Comparison of ENCODE assay signal across 30 cellular contexts in the genomic region with DNA sequence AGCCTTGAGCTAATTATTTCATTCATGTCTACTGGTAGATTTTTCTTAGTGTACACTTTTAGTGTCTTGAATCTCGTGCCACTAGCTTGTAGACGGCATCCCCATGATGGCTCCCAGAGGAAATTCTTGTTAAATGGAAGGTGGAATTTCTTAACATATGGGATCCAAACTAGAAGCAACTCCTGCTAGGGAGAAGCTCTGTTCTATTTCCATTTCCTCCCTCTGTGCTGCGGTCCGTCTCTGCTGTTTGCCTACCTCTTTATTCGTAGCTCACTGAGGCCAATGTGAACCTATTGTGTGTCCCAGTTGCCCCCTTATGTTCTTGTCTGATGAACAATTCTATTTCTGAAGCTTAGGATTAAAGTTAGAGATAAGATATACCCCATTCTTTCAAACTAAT. TPM values are rescaled to one million over a fixed set of nuclear protein-coding genes. Genes with fewer than 3 reads are reported as not detected.
DNase-seq lines count a peak whose midpoint lies in the region; ATAC-seq and TF ChIP-seq lines count a peak whose summit lies in the region.
"Had no signal": no experiment of that assay in that cellular context is flagged by ENCODE, and none has a peak within 500 bp of the region (broad histone marks: within the 10 kb centered on the region; RNA-seq: fewer than 3 reads in every experiment).

No MANE protein-coding gene starts in this region.

- H3K4me3 Mint-ChIP-seq in Calu3 (ENCODE audit: low read depth, unreplicated experiment) (peak overlapping the region; percentile 70), neural progenitor cell (no peak overlapping the region)
- H3K4me3 Mint-ChIP-seq: activated B cell treated with CpG ODN at 0.5 μM for 24 hours; activated T-helper 17 cell treated with anti-CD3 and anti-CD28 coated beads, Interleukin-2, amount 50 U/mL, for 72 hours; central memory CD8-positive, alpha-beta T cell; nephron progenitor cell had no signal

- H3K9me3 Mint-ChIP-seq in Calu3 (ENCODE audit: low read depth, unreplicated experiment) = no peaks in the 10 kb centered on the region
- H3K9me3 Mint-ChIP-seq in neural progenitor cell = no peaks in the 10 kb centered on the region
- H3K9me3 Mint-ChIP-seq: activated B cell treated with CpG ODN at 0.5 μM for 24 hours; activated T-helper 17 cell treated with anti-CD3 and anti-CD28 coated beads, Interleukin-2, amount 50 U/mL, for 72 hours; nephron progenitor cell had no signal

- TF ChIP-seq POLR2A in spleen (IDR thresholded peaks at IDR 0.05) = no peak

- H3K9me3 ChIP-seq in neural progenitor cell (ENCODE audit: low read depth) (no peaks in the 10 kb centered on the region), spleen (no peaks in the 10 kb centered on the region)
- H3K9me3 ChIP-seq: BLaER1 treated with 17β-estradiol and CSF1 and Interleukin-3, amounts not matched to agents 10 nM and 100 nM; esophagus muscularis mucosa; gastrocnemius medialis; uterus had no signal

- H3K27ac Mint-ChIP-seq in Calu3 (ENCODE audit: unreplicated experiment) (peak overlapping the region; percentile 99), neural progenitor cell (no peak overlapping the region)
- H3K27ac Mint-ChIP-seq: activated B cell treated with CpG ODN at 0.5 μM for 24 hours; activated naive CD4-positive, alpha-beta T cell treated with anti-CD3 and anti-CD28 coated beads, Interleukin-2, amount 50 U/mL, for 72 hours; activated T-helper 17 cell treated with anti-CD3 and anti-CD28 coated beads, Interleukin-2, amount 50 U/mL, for 72 hours; nephron progenitor cell had no signal

- no TSS peak for BruUV-seq in Calu3 (replicated peaks; lab: Mats Ljungman, UMichigan)

- no peaks in the 10 kb centered on the region for H3K79me2 ChIP-seq in neural progenitor cell (ENCODE audit: low read depth)

- no peak overlapping the region for H3K4me3 ChIP-seq in neural progenitor cell
- H3K4me3 ChIP-seq in spleen = no peak overlapping the region
- H3K4me3 ChIP-seq: BLaER1 treated with 17β-estradiol and CSF1 and Interleukin-3, amounts not matched to agents 10 nM and 100 nM; esophagus muscularis mucosa; gastrocnemius medialis; uterus had no signal

- H3K36me3 Mint-ChIP-seq in Calu3 (ENCODE audit: insufficient read depth, unreplicated experiment) (peaks cover 57% of the 10 kb centered on the region), neural progenitor cell (no peaks in the 10 kb centered on the region)
- H3K36me3 Mint-ChIP-seq: activated naive CD4-positive, alpha-beta T cell treated with anti-CD3 and anti-CD28 coated beads, Interleukin-2, amount 50 U/mL, for 72 hours had no signal

- H3K27me3 Mint-ChIP-seq in Calu3 (ENCODE audit: unreplicated experiment) (no peaks in the 10 kb centered on the region), neural progenitor cell (ENCODE audit: insufficient read depth, low read depth) (no peaks in the 10 kb centered on the region)
- H3K27me3 Mint-ChIP-seq: activated B cell treated with CpG ODN at 0.5 μM for 24 hours; activated T-helper 17 cell treated with anti-CD3 and anti-CD28 coated beads, Interleukin-2, amount 50 U/mL, for 72 hours; central memory CD8-positive, alpha-beta T cell had no signal

- H3K4me1 ChIP-seq in neural progenitor cell (no peaks in the 10 kb centered on the region), spleen (no peaks in the 10 kb centered on the region)
- H3K4me1 ChIP-seq: BLaER1 treated with 17β-estradiol and CSF1 and Interleukin-3, amounts not matched to agents 10 nM and 100 nM; esophagus muscularis mucosa; gastrocnemius medialis; uterus had no signal

- TF ChIP-seq CTCF in Calu3 (IDR thresholded peaks at IDR 0.05; ENCODE audit: unreplicated experiment) = no peak
- no peak for TF ChIP-seq CTCF in neural progenitor cell (IDR thresholded peaks at IDR 0.05)
- TF ChIP-seq CTCF in spleen (IDR thresholded peaks at IDR 0.05 in 8 of 11, conservative IDR thresholded peaks at IDR 0.05 in 3 of 11) = no peak

- no peaks in the 10 kb centered on the region for H3K27me3 ChIP-seq in neural progenitor cell
- no peaks in the 10 kb centered on the region for H3K27me3 ChIP-seq in spleen (replicated peaks in 1 of 7)
- H3K27me3 ChIP-seq: BLaER1 treated with 17β-estradiol and CSF1 and Interleukin-3, amounts not matched to agents 10 nM and 100 nM; esophagus muscularis mucosa; gastrocnemius medialis; uterus had no signal

- WGBS in spleen, 5 donors = 83 to 91% (median 91%) methylated on average over 5 of the region's 5 CpGs

- H3K4me2 ChIP-seq in neural progenitor cell = no peak overlapping the region
- H3K4me2 ChIP-seq: BLaER1 treated with 17β-estradiol and CSF1 and Interleukin-3, amounts not matched to agents 10 nM and 100 nM had no signal

- H2AFZ ChIP-seq in neural progenitor cell (replicated peaks) = peak overlapping the region; percentile 67

- no peak overlapping the region for H3K9ac ChIP-seq in neural progenitor cell
- H3K9ac ChIP-seq: BLaER1 treated with 17β-estradiol and CSF1 and Interleukin-3, amounts not matched to agents 10 nM and 100 nM had no signal

- DNase-seq in Calu3 (no peak), OCI-M1 (lab: John Stamatoyannopoulos, UW) (peak; percentile 58), epithelial cell of prostate (ENCODE audit: low read depth, low spot score) (no peak), neural progenitor cell (ENCODE audit: low spot score) (no peak), cerebellar nuclear complex (lab: John Stamatoyannopoulos, UW) (no peak), spleen (no peak), NCI-H446 treated with DMSO at 0.1 percent for 48 hours (lab: John Stamatoyannopoulos, UW) (no peak)
- DNase-seq: activated B cell treated with CpG ODN at 0.5 μM for 24 hours; activated CD4-positive, alpha-beta T cell treated with anti-CD3 and anti-CD28 coated beads, Interleukin-2, amount 50 U/mL, for 4 hours; activated CD8-positive, alpha-beta memory T cell treated with anti-CD3 and anti-CD28 coated beads, Interleukin-2, amount 50 U/mL, for 4 hours; aorta; COR-L47; gastrocnemius medialis; HCEC 1CT; hypothalamus; Karpas-422; MV-4-11; NCI-H1694 treated with DMSO at 0.1 percent for 48 hours; nephron progenitor cell; T1000; uterus had no signal

- H3K36me3 ChIP-seq in neural progenitor cell (no peaks in the 10 kb centered on the region), spleen (no peaks in the 10 kb centered on the region)
- H3K36me3 ChIP-seq: BLaER1 treated with 17β-estradiol and CSF1 and Interleukin-3, amounts not matched to agents 10 nM and 100 nM; esophagus muscularis mucosa; gastrocnemius medialis; uterus had no signal

- CTCF ChIA-PET in Calu3 (lab: Charles Lee) = interaction anchor here (0.7 to 2.4 kb wide), 8 partner anchors 12 to 258 kb away, joined by 3 to 10 read pairs (median 5); no protein-coding TSS in a partner anchor

- no peaks in the 10 kb centered on the region for H4K20me1 ChIP-seq in neural progenitor cell (ENCODE audit: low read depth)
- H4K20me1 ChIP-seq: BLaER1 treated with 17β-estradiol and CSF1 and Interleukin-3, amounts not matched to agents 10 nM and 100 nM had no signal

- H3K27ac ChIP-seq in epithelial cell of prostate = peak overlapping the region; percentile 59
- H3K27ac ChIP-seq in neural progenitor cell = no peak overlapping the region
- H3K27ac ChIP-seq in spleen = no peak overlapping the region
- H3K27ac ChIP-seq: BLaER1 treated with 17β-estradiol and CSF1 and Interleukin-3, amounts not matched to agents 10 nM and 100 nM; esophagus muscularis mucosa; gastrocnemius medialis; HL-60; uterus had no signal

- intact Hi-C loops in Calu3 (cut with micrococcal nuclease; ENCODE audit: unreplicated experiment) (no loop called here), spleen (cut with DNase I; ENCODE audit: low total_unique reads) (no loop called here)

- H3F3A ChIP-seq in neural progenitor cell (ENCODE audit: low read depth) = no peaks in the 10 kb centered on the region

- H3K4me1 Mint-ChIP-seq in Calu3 (ENCODE audit: low read depth, unreplicated experiment) = peaks cover 27% of the 10 kb centered on the region
- H3K4me1 Mint-ChIP-seq in neural progenitor cell = peaks cover 9% of the 10 kb centered on the region
- H3K4me1 Mint-ChIP-seq: activated B cell treated with CpG ODN at 0.5 μM for 24 hours; activated T-helper 17 cell treated with anti-CD3 and anti-CD28 coated beads, Interleukin-2, amount 50 U/mL, for 72 hours; central memory CD8-positive, alpha-beta T cell; nephron progenitor cell had no signal

- ATAC-seq in GM21360 (IDR thresholded peaks at IDR 0.05; ENCODE audit: unreplicated experiment) = no peak
- ATAC-seq: activated naive CD4-positive, alpha-beta T cell treated with anti-CD3 and anti-CD28 coated beads, Interleukin-2, amount 50 U/mL, for 72 hours; activated T-helper 17 cell treated with anti-CD3 and anti-CD28 coated beads, Interleukin-2, amount 50 U/mL, for 72 hours; gastrocnemius medialis; sciatic nerve had no signal

RNA-seq across cellular contexts. Expression of a gene that starts 0.6 kb away (rescaled TPM):
- total RNA-seq in Calu3 (2022) (24.0 and 24.3 TPM in 2 replicates), neural progenitor cell (ENCODE audit: low replicate concordance) (not detected in 2 replicates), spleen (not detected)
- not detected for polyA plus RNA-seq in spleen
- total RNA-seq: activated B cell treated with CpG ODN at 0.5 μM for 24 hours; activated naive CD4-positive, alpha-beta T cell treated with anti-CD3 and anti-CD28 coated beads, Interleukin-2, amount 50 U/mL, for 72 hours; activated T-helper 17 cell treated with anti-CD3 and anti-CD28 coated beads, Interleukin-2, amount 50 U/mL, for 72 hours; mononuclear cell; sciatic nerve had no signal

Comparison
In these comparisons a context has a peak if more than half of its experiments do, and no peak if none do; other contexts are left out.
1. RNA of a gene that starts 0.6 kb away (total RNA-seq): 24.0 to 24.3 TPM in Calu3; not detected in neural progenitor cell and not detected in spleen; every median in the first group is over 10 times any median in the second.